19 cellular contexts compared by ENCODE assay signal in the genomic region with DNA sequence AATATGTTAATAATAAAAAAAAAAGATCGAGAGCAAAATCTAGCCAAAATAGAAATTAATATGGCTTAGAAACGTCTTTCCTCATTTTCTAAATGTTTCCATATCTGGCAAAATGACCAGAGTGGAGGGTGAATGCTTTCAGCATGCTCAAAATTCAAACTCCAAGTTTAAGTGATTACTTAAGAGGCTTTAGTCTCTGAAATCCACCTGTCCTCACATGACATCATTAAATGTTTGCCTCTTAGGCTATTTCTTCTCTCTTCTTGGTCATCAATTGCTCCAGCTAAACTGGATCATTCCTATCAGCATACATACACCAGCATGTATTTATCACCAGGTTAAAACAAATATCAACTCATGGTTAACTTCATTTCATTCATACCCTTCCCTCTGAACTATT. TPM values are rescaled to one million over a fixed set of nuclear protein-coding genes. Genes with fewer than 3 reads are reported as not detected.
DNase-seq lines count a peak whose midpoint lies in the region; ATAC-seq and TF ChIP-seq lines count a peak whose summit lies in the region.
"Had no signal": no experiment of that assay in that cellular context is flagged by ENCODE, and none has a peak within 500 bp of the region (broad histone marks: within the 10 kb centered on the region; RNA-seq: fewer than 3 reads in every experiment).

No MANE protein-coding gene starts in this region.

- no peaks in the 10 kb centered on the region for H3K79me2 ChIP-seq in fibroblast of lung (ENCODE audit: control insufficient read depth, insufficient read depth, low read length)

- H3K4me1 ChIP-seq in left ventricle myocardium inferior (no peaks in the 10 kb centered on the region), fibroblast of lung (ENCODE audit: control insufficient read depth, extremely low read depth, insufficient read depth, low read length) (peaks cover 23% of the 10 kb centered on the region), skeletal muscle satellite cell (ENCODE audit: control insufficient read depth, insufficient read depth, low read length) (peaks cover 37% of the 10 kb centered on the region)

- H3K36me3 ChIP-seq in left ventricle myocardium inferior (no peaks in the 10 kb centered on the region), fibroblast of lung (ENCODE audit: control insufficient read depth, insufficient read depth, low read length) (no peaks in the 10 kb centered on the region), skeletal muscle satellite cell (ENCODE audit: insufficient read depth, low read length) (no peaks in the 10 kb centered on the region)

- no peak for TF ChIP-seq CTCF in left ventricle myocardium inferior (IDR thresholded peaks at IDR 0.05; ENCODE audit: borderline replicate concordance)
- TF ChIP-seq CTCF in fibroblast of lung (conservative IDR thresholded peaks at IDR 0.05 in 1 of 2, IDR thresholded peaks at IDR 0.05 in 1 of 2; ENCODE audit: low read depth in 1 of 2, low read length in 2 of 2), result no peak

- intact Hi-C loops in left ventricle myocardium inferior (cut with micrococcal nuclease) (no loop called here), left ventricle myocardium superior (cut with micrococcal nuclease) (no loop called here)

- no peak overlapping the region for H3K9ac ChIP-seq in fibroblast of lung (ENCODE audit: insufficient read depth, low read length)
- peak overlapping the region; percentile 22 for H3K9ac ChIP-seq in skeletal muscle satellite cell (ENCODE audit: low read depth, low read length)
- H3K9ac ChIP-seq: KMS-11 had no signal

- ATAC-seq in left ventricle myocardium superior (no peak), GM18861 (IDR thresholded peaks at IDR 0.05; ENCODE audit: unreplicated experiment) (no peak), HG03097 (IDR thresholded peaks at IDR 0.05; ENCODE audit: low FRiP score, unreplicated experiment) (no peak)
- ATAC-seq: A549, GM23338 had no signal

- H3K27me3 ChIP-seq in left ventricle myocardium inferior (ENCODE audit: low read depth) (no peaks in the 10 kb centered on the region), fibroblast of lung (ENCODE audit: control insufficient read depth, insufficient read depth, low read length) (no peaks in the 10 kb centered on the region), skeletal muscle satellite cell (ENCODE audit: control insufficient read depth, insufficient read depth, low read length) (no peaks in the 10 kb centered on the region)

- H4K20me1 ChIP-seq in fibroblast of lung (ENCODE audit: control insufficient read depth, extremely low read depth, insufficient read depth, low read length), result no peaks in the 10 kb centered on the region

- H2AFZ ChIP-seq in fibroblast of lung (ENCODE audit: low read length), result no peak overlapping the region
- H2AFZ ChIP-seq: GM23338 had no signal

- peak overlapping the region; percentile 30 for H3K27ac ChIP-seq in left ventricle myocardium inferior (replicated peaks)
- H3K27ac ChIP-seq in fibroblast of lung (ENCODE audit: insufficient read depth, low read length), result peak overlapping the region; percentile 43
- H3K27ac ChIP-seq: KMS-11 had no signal

- H3K9me3 ChIP-seq in left ventricle myocardium inferior (replicated peaks) (no peaks in the 10 kb centered on the region), fibroblast of lung (ENCODE audit: control insufficient read depth, insufficient read depth, low read depth, low read length) (no peaks in the 10 kb centered on the region), skeletal muscle satellite cell (replicated peaks; ENCODE audit: low read length) (no peaks in the 10 kb centered on the region)
- H3K9me3 ChIP-seq: A549 had no signal

- H3K4me3 ChIP-seq in left ventricle myocardium inferior, result no peak overlapping the region
- H3K4me3 ChIP-seq in fibroblast of lung (replicated peaks in 1 of 4; ENCODE audit: control extremely low read depth in 1 of 4, insufficient read depth in 1 of 4, low read depth in 3 of 4, low read length in 4 of 4), result no peak overlapping the region
- no peak overlapping the region for H3K4me3 ChIP-seq in skeletal muscle satellite cell (ENCODE audit: low read length)
- H3K4me3 ChIP-seq: A549, GM23338 had no signal

- H3K4me2 ChIP-seq in fibroblast of lung (ENCODE audit: extremely low read depth, insufficient read depth, low read length) (no peak overlapping the region), skeletal muscle satellite cell (ENCODE audit: low read length) (no peak overlapping the region)
- H3K4me2 ChIP-seq: A549, GM23338, KMS-11 had no signal

- no peak for DNase-seq in left ventricle myocardium inferior
- no peak for DNase-seq in left ventricle myocardium superior
- no peak for DNase-seq in fibroblast of lung (ENCODE audit: low read depth in 2 of 2)
- DNase-seq in NCI-H2107 treated with DMSO at 0.1 percent for 48 hours (lab: John Stamatoyannopoulos, UW; ENCODE audit: unreplicated experiment), result no peak
- DNase-seq: COR-L47, DMS53, NCI-H1092 treated with DMSO at 0.1 percent for 48 hours, NCI-H1694 treated with DMSO at 0.1 percent for 48 hours, NCI-H2171, NCI-H446 treated with DMSO at 0.1 percent for 48 hours, NCI-H748 treated with DMSO at 0.1 percent for 48 hours had no signal

RNA-seq across cellular contexts. Expression of gene ATXN3L, which starts 54.5 kb away (rescaled TPM):
- total RNA-seq in left ventricle myocardium inferior, result not detected
- total RNA-seq in left ventricle myocardium superior, result not detected
- total RNA-seq in fibroblast of lung, result not detected in 2 replicates
- not detected in 2 replicates for polyA plus RNA-seq in fibroblast of lung
- polyA plus RNA-seq in fibroblast of lung (2012), result not detected in 2 replicates
- not detected in 2 replicates for polyA minus RNA-seq in fibroblast of lung (ENCODE audit: low replicate concordance)
- total RNA-seq in skeletal muscle satellite cell (2012; rRNA removed), result not detected in 2 replicates
- total RNA-seq: GM23338, MCF 10A had no signal
- polyA plus RNA-seq: A549, CD14-positive monocyte, GM23338 had no signal
